Comparison of ENCODE assay signal across 19 cellular contexts in the genomic region with DNA sequence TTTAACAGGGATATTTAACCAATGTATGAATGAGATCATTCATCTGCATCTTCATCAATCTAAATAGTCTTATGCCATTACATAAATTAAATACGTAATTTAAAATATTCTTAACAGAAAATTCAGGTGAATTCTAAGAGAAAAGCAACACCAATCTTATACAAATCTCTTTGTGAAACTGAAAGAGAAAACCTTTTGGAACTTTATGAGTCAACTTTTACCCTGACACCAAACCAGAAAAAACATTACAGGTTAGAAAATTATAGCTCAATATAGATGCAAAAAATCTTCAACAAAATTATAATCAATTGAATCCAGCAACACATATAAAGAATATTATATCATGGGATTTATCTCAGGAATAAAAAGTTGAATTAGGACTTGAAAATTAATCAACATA. TPM values are rescaled to one million over a fixed set of nuclear protein-coding genes. Genes with fewer than 3 reads are reported as not detected.
DNase-seq lines count a peak whose midpoint lies in the region; ATAC-seq, FAIRE-seq and TF ChIP-seq lines count a peak whose summit lies in the region.
"Had no signal": no experiment of that assay in that cellular context is flagged by ENCODE, and none has a peak within 500 bp of the region (broad histone marks: within the 10 kb centered on the region; RNA-seq: fewer than 3 reads in every experiment).

No MANE protein-coding gene starts in this region.

- no peak overlapping the region for H3K27ac Mint-ChIP-seq in activated naive CD4-positive, alpha-beta T cell treated with anti-CD3 and anti-CD28 coated beads for 36 hours
- H3K27ac Mint-ChIP-seq: CD4-positive, alpha-beta memory T cell; H9 had no signal

- FAIRE-seq in pancreas (lab: Jason Lieb, UNC), result no peak
- FAIRE-seq: A549, GM18507 had no signal

- H3K9me3 ChIP-seq in pancreas, result no peaks in the 10 kb centered on the region
- H3K9me3 ChIP-seq: A549 had no signal

- no peak overlapping the region for H3K4me3 Mint-ChIP-seq in activated naive CD4-positive, alpha-beta T cell treated with anti-CD3 and anti-CD28 coated beads for 36 hours
- H3K4me3 Mint-ChIP-seq: CD4-positive, alpha-beta memory T cell; H9 had no signal

- POLR2A ChIA-PET in GM10248 (lab: Yijun Ruan, JAX), result no interaction called here

- H3K4me3 ChIP-seq in pancreas, result no peak overlapping the region
- H3K4me3 ChIP-seq: A549 had no signal

- no peak for TF ChIP-seq CTCF in GM10248 (IDR thresholded peaks at IDR 0.05; ENCODE audit: control extremely low read depth, extremely low read depth, low read depth, missing control alignments)
- TF ChIP-seq CTCF in pancreas (IDR thresholded peaks at IDR 0.05), result no peak

- no peaks in the 10 kb centered on the region for H3K36me3 ChIP-seq in pancreas

- H3K9me3 Mint-ChIP-seq in activated naive CD4-positive, alpha-beta T cell treated with anti-CD3 and anti-CD28 coated beads for 36 hours, result no peaks in the 10 kb centered on the region
- H3K9me3 Mint-ChIP-seq: CD4-positive, alpha-beta memory T cell; H9 had no signal

- peaks cover 11% of the 10 kb centered on the region for H3K4me1 Mint-ChIP-seq in activated naive CD4-positive, alpha-beta T cell treated with anti-CD3 and anti-CD28 coated beads for 36 hours (ENCODE audit: low read depth)

- intact Hi-C loops in activated naive CD4-positive, alpha-beta T cell treated with anti-CD3 and anti-CD28 coated beads for 36 hours (cut with micrococcal nuclease), result loop anchor here (10.0 kb wide), 1 partner anchor 1217 kb away; a partner anchor contains a TSS
- intact Hi-C loops in pancreas (cut with DNase I), result no loop called here

- no peak overlapping the region for H3K27ac ChIP-seq in pancreas
- no peak overlapping the region for H3K27ac ChIP-seq in caudate nucleus (ENCODE audit: low read depth, low read length)
- H3K27ac ChIP-seq: A549 had no signal

- peaks cover 0 to 3% (median 0%) of the 10 kb centered on the region in 4 donors for H3K27me3 ChIP-seq in pancreas

- H3K27me3 Mint-ChIP-seq in activated naive CD4-positive, alpha-beta T cell treated with anti-CD3 and anti-CD28 coated beads for 36 hours (ENCODE audit: low read depth), result peaks cover 30% of the 10 kb centered on the region

- DNase-seq in GM10248 (ENCODE audit: extremely low spot score) (peak; percentile 31), foreskin melanocyte (no peak), pancreas (no peak), caudate nucleus (lab: John Stamatoyannopoulos, UW) (no peak)
- no peak for DNase-seq in activated naive CD4-positive, alpha-beta T cell treated with anti-CD3 and anti-CD28 coated beads for 36 hours
- DNase-seq: activated CD4-positive, alpha-beta T cell treated with anti-CD3 and anti-CD28 coated beads for 48 hours; activated T-cell treated with anti-CD3 and anti-CD28 coated beads, Interleukin-2, amount 50 U/mL, for 1 hour; CD4-positive, alpha-beta memory T cell; H9; hippocampal formation; left colon; NCI-H1694; NCI-H748 treated with DMSO at 0.1 percent for 48 hours had no signal

- ATAC-seq in GM19035 (IDR thresholded peaks at IDR 0.05; ENCODE audit: unreplicated experiment) (peak; percentile 58), HG02588 (IDR thresholded peaks at IDR 0.05; ENCODE audit: unreplicated experiment) (peak; percentile 50), HG03354 (IDR thresholded peaks at IDR 0.05; ENCODE audit: poor library complexity, severe bottlenecking, unreplicated experiment) (peak; percentile 63), pancreas (no peak)
- ATAC-seq: A549, left colon had no signal

- WGBS in pancreas, 2 donors, result 67 to 76% methylated on average over 1 of the region's 1 CpG

- H3K36me3 Mint-ChIP-seq in activated naive CD4-positive, alpha-beta T cell treated with anti-CD3 and anti-CD28 coated beads for 36 hours (ENCODE audit: low read depth), result no peaks in the 10 kb centered on the region
- H3K36me3 Mint-ChIP-seq: CD4-positive, alpha-beta memory T cell had no signal

- CTCF ChIA-PET in GM10248 (lab: Yijun Ruan, JAX), result interaction anchor here (0.8 to 2.3 kb wide), 5 partner anchors 8 to 146 kb away, joined by 3 to 11 read pairs (median 3); no protein-coding TSS in a partner anchor
- CTCF ChIA-PET in activated naive CD4-positive, alpha-beta T cell treated with anti-CD3 and anti-CD28 coated beads for 36 hours (lab: Charles Lee), result interaction anchor here (1.0 kb wide), 1 partner anchor 147 kb away, joined by 3 read pairs; no protein-coding TSS in a partner anchor

- H3K4me1 ChIP-seq in pancreas, result no peaks in the 10 kb centered on the region

RNA-seq across cellular contexts. Expression of a gene that starts 3.4 kb away (rescaled TPM):
- total RNA-seq in activated naive CD4-positive, alpha-beta T cell treated with anti-CD3 and anti-CD28 coated beads for 36 hours, result not detected
- not detected for total RNA-seq in pancreas
- not detected for polyA plus RNA-seq in pancreas
- total RNA-seq: CD4-positive, alpha-beta memory T cell; left colon had no signal
- polyA plus RNA-seq: A549; CD4-positive, alpha-beta memory T cell; esophagus had no signal

RNA-seq across cellular contexts. Expression of a gene that starts 7.8 kb away (rescaled TPM):
- total RNA-seq in activated naive CD4-positive, alpha-beta T cell treated with anti-CD3 and anti-CD28 coated beads for 36 hours, result 1 to 10 TPM; 1.9 to 2.5 TPM
- 1 to 10 TPM; 1.8 to 5.7 (median 3.0) TPM for total RNA-seq in pancreas
- 1 to 10 TPM; 1.7 to 3.9 TPM for polyA plus RNA-seq in pancreas

RNA-seq across cellular contexts. Expression of a gene that starts 53.0 kb away (rescaled TPM):
- total RNA-seq in activated naive CD4-positive, alpha-beta T cell treated with anti-CD3 and anti-CD28 coated beads for 36 hours, result under 1 TPM; 0.33 to 0.35 TPM
- 1 to 10 TPM in 2 of 6 donors, under 1 TPM in 3, not detected in 1; 0.35 to 1.2 (median 0.58) TPM for total RNA-seq in pancreas
- polyA plus RNA-seq in pancreas, result under 1 TPM; 0.33 to 0.46 TPM
- total RNA-seq: left colon had no signal

Comparison
In these comparisons a context has a peak if more than half of its experiments do, and no peak if none do; other contexts are left out.
1. ATAC-seq: peak in GM19035 (single experiment), HG02588 (single experiment) and HG03354 (single experiment); none in pancreas (0 of 4).